ENCODE assay signal across 11 cellular contexts in genomic region chr1:47132665-47133064, GRCh38. TPM values are rescaled to one million over a fixed set of nuclear protein-coding genes. Genes with fewer than 3 reads are reported as not detected.
"Had no signal": no experiment of that assay in that cellular context is flagged by ENCODE, and none has a peak within 500 bp of the region (broad histone marks: within the 10 kb centered on the region; RNA-seq: fewer than 3 reads in every experiment).

No MANE protein-coding gene starts in this region.

RNA-seq across cellular contexts. Expression of gene CYP4A22, which starts 4.6 kb away (rescaled TPM):
- total RNA-seq: OCI-LY7, PC-3, PC-9, Right ventricle myocardium inferior, RPMI7951, SJCRH30, SJSA1, SK-MEL-5, T-cell had no signal
- polyA plus RNA-seq: SK-N-SH had no signal

RNA-seq across cellular contexts. Expression of gene PDZK1IP1, which starts 57.2 kb away (rescaled TPM):
- total RNA-seq: OCI-LY7, PC-3, Right ventricle myocardium inferior, Right ventricle myocardium superior, RPMI7951, SJCRH30, SJSA1, SK-MEL-5, T-cell had no signal
- polyA plus RNA-seq: SK-N-SH had no signal
